In the genomic region with DNA sequence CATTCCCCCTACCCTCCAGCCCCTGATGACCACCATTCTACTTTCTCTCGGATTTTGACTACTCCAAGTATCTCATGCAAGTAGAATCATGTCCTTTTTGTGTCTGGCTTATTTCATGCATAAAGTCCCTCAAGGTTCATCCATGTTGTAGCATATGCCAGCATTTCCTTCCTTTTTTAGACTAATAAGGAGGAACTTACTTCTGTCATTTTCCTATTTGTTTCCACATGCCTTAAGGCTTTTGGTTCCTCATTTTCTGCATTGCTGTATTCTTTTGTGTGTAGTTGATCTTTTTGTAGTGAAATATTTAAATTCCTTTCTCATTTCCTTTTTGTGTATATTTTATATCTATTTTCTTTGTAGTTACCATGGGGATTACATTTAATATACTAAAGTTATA, we compare ENCODE assay signal across 21 cellular contexts.
"Had no signal": no experiment of that assay in that cellular context is flagged by ENCODE, and none has a peak within 500 bp of the region (broad histone marks: within the 10 kb centered on the region; RNA-seq: fewer than 3 reads in every experiment).

No MANE protein-coding gene starts in this region.

- DNase-seq: activated B cell treated with CpG ODN at 0.5 μM for 24 hours; activated CD4-positive, alpha-beta memory T cell treated with anti-CD3 and anti-CD28 coated beads for 36 hours; activated CD4-positive, alpha-beta T cell treated with anti-CD3 and anti-CD28 coated beads for 4 hours; activated effector memory CD4-positive, alpha-beta T cell treated with Interleukin-2 at 50 U/mL for 16 hours; activated naive CD4-positive, alpha-beta T cell treated with anti-CD3 and anti-CD28 coated beads for 36 hours; activated naive CD8-positive, alpha-beta T cell treated with anti-CD3 and anti-CD28 coated beads, Interleukin-2, amount 10 ng/mL, durations not matched to agents 7 days and 5 days; activated T-cell treated with anti-CD3 and anti-CD28 coated beads, Interleukin-2, amount 50 U/mL, for 48 hours; amniotic stem cell; dorsolateral prefrontal cortex; effector memory CD8-positive, alpha-beta T cell; foreskin melanocyte; glutamatergic neuron; immature natural killer cell; lower lobe of right lung; mesendoderm; mucosa of descending colon; occipital lobe; posterior cingulate gyrus; small intestine; stimulated activated CD4-positive, alpha-beta T cell treated with anti-CD3 and anti-CD28 coated beads, Interleukin-2, amount 100 ng/mL, for 24 hours; stimulated activated naive CD8-positive, alpha-beta T cell treated with anti-CD3 and anti-CD28 coated beads, Interleukin-15, amount 100 ng/mL, for 72 hours had no signal
